ENCODE assay signal across 1 cellular context in the genomic region with DNA sequence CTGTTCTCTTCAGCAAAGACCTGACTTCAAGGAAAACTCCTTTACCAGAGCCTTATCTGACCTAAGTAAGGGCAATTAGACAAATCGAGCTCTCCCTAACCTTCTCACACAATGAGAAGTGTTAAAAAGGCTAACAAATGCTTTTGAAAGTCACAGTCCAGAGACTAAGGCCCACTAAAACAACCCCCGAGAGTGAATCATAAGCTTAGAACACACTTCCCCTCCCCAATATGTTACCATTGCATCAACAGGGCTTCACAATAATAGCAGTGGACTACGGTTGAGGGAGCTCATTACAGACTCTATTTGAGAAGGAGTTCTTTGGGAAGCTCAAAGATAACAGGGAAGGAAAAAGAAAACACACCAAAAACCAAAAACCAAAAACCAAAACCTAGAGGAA.
TF ChIP-seq lines count a peak whose summit lies in the region.

No MANE protein-coding gene starts in this region.

TF ChIP-seq in GM23338, 12 proteins besides CTCF, POLR2A, EP300 and RAD21 (continued from another document):
- TF ChIP-seq, protein P1, sequence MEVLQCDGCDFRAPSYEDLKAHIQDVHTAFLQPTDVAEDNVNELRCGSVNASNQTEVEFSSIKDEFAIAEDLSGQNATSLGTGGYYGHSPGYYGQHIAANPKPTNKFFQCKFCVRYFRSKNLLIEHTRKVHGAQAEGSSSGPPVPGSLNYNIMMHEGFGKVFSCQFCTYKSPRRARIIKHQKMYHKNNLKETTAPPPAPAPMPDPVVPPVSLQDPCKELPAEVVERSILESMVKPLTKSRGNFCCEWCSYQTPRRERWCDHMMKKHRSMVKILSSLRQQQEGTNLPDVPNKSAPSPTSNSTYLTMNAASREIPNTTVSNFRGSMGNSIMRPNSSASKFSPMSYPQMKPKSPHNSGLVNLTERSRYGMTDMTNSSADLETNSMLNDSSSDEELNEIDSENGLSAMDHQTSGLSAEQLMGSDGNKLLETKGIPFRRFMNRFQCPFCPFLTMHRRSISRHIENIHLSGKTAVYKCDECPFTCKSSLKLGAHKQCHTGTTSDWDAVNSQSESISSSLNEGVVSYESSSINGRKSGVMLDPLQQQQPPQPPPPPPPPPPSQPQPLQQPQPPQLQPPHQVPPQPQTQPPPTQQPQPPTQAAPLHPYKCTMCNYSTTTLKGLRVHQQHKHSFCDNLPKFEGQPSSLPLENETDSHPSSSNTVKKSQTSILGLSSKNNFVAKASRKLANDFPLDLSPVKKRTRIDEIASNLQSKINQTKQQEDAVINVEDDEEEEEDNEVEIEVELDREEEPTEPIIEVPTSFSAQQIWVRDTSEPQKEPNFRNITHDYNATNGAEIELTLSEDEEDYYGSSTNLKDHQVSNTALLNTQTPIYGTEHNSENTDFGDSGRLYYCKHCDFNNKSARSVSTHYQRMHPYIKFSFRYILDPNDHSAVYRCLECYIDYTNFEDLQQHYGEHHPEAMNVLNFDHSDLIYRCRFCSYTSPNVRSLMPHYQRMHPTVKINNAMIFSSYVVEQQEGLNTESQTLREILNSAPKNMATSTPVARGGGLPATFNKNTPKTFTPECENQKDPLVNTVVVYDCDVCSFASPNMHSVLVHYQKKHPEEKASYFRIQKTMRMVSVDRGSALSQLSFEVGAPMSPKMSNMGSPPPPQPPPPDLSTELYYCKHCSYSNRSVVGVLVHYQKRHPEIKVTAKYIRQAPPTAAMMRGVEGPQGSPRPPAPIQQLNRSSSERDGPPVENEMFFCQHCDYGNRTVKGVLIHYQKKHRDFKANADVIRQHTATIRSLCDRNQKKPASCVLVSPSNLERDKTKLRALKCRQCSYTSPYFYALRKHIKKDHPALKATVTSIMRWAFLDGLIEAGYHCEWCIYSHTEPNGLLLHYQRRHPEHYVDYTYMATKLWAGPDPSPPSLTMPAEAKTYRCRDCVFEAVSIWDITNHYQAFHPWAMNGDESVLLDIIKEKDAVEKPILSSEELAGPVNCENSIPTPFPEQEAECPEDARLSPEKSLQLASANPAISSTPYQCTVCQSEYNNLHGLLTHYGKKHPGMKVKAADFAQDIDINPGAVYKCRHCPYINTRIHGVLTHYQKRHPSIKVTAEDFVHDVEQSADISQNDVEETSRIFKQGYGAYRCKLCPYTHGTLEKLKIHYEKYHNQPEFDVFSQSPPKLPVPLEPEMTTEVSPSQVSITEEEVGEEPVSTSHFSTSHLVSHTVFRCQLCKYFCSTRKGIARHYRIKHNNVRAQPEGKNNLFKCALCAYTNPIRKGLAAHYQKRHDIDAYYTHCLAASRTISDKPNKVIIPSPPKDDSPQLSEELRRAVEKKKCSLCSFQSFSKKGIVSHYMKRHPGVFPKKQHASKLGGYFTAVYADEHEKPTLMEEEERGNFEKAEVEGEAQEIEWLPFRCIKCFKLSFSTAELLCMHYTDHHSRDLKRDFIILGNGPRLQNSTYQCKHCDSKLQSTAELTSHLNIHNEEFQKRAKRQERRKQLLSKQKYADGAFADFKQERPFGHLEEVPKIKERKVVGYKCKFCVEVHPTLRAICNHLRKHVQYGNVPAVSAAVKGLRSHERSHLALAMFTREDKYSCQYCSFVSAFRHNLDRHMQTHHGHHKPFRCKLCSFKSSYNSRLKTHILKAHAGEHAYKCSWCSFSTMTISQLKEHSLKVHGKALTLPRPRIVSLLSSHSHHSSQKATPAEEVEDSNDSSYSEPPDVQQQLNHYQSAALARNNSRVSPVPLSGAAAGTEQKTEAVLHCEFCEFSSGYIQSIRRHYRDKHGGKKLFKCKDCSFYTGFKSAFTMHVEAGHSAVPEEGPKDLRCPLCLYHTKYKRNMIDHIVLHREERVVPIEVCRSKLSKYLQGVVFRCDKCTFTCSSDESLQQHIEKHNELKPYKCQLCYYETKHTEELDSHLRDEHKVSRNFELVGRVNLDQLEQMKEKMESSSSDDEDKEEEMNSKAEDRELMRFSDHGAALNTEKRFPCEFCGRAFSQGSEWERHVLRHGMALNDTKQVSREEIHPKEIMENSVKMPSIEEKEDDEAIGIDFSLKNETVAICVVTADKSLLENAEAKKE (CRISPR knock-in tag; IDR thresholded peaks at IDR 0.05): no peak
